Comparison of ENCODE assay signal across 34 cellular contexts in genomic region chr6:83637953-83638352, GRCh38.
"Had no signal": no experiment of that assay in that cellular context is flagged by ENCODE, and none has a peak within 500 bp of the region (broad histone marks: within the 10 kb centered on the region; RNA-seq: fewer than 3 reads in every experiment).

No MANE protein-coding gene starts in this region.

- H3K27me3 Mint-ChIP-seq: activated CD4-positive, alpha-beta memory T cell treated with anti-CD3 and anti-CD28 coated beads, Interleukin-2, amount 10 ng/mL, durations not matched to agents 7 days and 5 days; activated CD4-positive, alpha-beta T cell treated with anti-CD3 and anti-CD28 coated beads for 36 hours; activated CD4-positive, alpha-beta T cell treated with anti-CD3 and anti-CD28 coated beads, Interleukin-2, amount 10 ng/mL, durations not matched to agents 7 days and 5 days; activated naive CD4-positive, alpha-beta T cell treated with anti-CD3 and anti-CD28 coated beads, Interleukin-2, amount 10 ng/mL, durations not matched to agents 7 days and 5 days; activated naive CD8-positive, alpha-beta T cell treated with anti-CD3 and anti-CD28 coated beads, Interleukin-2, amount 10 ng/mL, durations not matched to agents 7 days and 5 days; activated T-cell treated with anti-CD3 and anti-CD28 coated beads, Interleukin-2, amount 50 U/mL, for 24 hours; brain; central memory CD8-positive, alpha-beta T cell; dendritic cell treated with granulocyte-macrophage colony-stimulating factor and Interleukin-4, amounts not matched to agents 40 ng/mL and 50 ng/mL, for 4 days; T-helper 17 cell had no signal

- H3K4me1 Mint-ChIP-seq: activated CD4-positive, alpha-beta memory T cell treated with anti-CD3 and anti-CD28 coated beads, Interleukin-2, amount 10 ng/mL, durations not matched to agents 7 days and 5 days; activated CD4-positive, alpha-beta T cell treated with anti-CD3 and anti-CD28 coated beads for 36 hours; activated CD4-positive, alpha-beta T cell treated with anti-CD3 and anti-CD28 coated beads, Interleukin-2, amount 10 ng/mL, durations not matched to agents 7 days and 5 days; activated naive CD4-positive, alpha-beta T cell treated with anti-CD3 and anti-CD28 coated beads, Interleukin-2, amount 10 ng/mL, durations not matched to agents 7 days and 5 days; activated naive CD8-positive, alpha-beta T cell treated with anti-CD3 and anti-CD28 coated beads, Interleukin-2, amount 10 ng/mL, durations not matched to agents 7 days and 5 days; brain; central memory CD8-positive, alpha-beta T cell; T-helper 17 cell had no signal

- H3K4me3 Mint-ChIP-seq: activated CD4-positive, alpha-beta memory T cell treated with anti-CD3 and anti-CD28 coated beads, Interleukin-2, amount 10 ng/mL, durations not matched to agents 7 days and 5 days; activated CD4-positive, alpha-beta T cell treated with anti-CD3 and anti-CD28 coated beads for 36 hours; activated CD4-positive, alpha-beta T cell treated with anti-CD3 and anti-CD28 coated beads, Interleukin-2, amount 10 ng/mL, durations not matched to agents 7 days and 5 days; activated naive CD4-positive, alpha-beta T cell treated with anti-CD3 and anti-CD28 coated beads, Interleukin-2, amount 10 ng/mL, durations not matched to agents 7 days and 5 days; activated naive CD8-positive, alpha-beta T cell treated with anti-CD3 and anti-CD28 coated beads, Interleukin-2, amount 10 ng/mL, durations not matched to agents 7 days and 5 days; activated T-cell treated with anti-CD3 and anti-CD28 coated beads, Interleukin-2, amount 50 U/mL, for 24 hours; activated T-cell treated with anti-CD3 and anti-CD28 coated beads, Interleukin-2, amount 50 U/mL, for 72 hours; brain; central memory CD8-positive, alpha-beta T cell; dendritic cell treated with granulocyte-macrophage colony-stimulating factor and Interleukin-4, amounts not matched to agents 40 ng/mL and 50 ng/mL, for 4 days; T-helper 17 cell; T-helper 2 cell treated with Interferon-gamma antibody and Interleukin-4, amounts not matched to agents 5 μg/mL and 100 μg/mL, for 36 hours had no signal

- H3K36me3 Mint-ChIP-seq: activated naive CD4-positive, alpha-beta T cell treated with anti-CD3 and anti-CD28 coated beads, Interleukin-2, amount 10 ng/mL, durations not matched to agents 7 days and 5 days; activated naive CD4-positive, alpha-beta T cell treated with anti-CD3 and anti-CD28 coated beads, Interleukin-2, amount 50 U/mL, for 72 hours; activated naive CD8-positive, alpha-beta T cell treated with anti-CD3 and anti-CD28 coated beads, Interleukin-2, amount 10 ng/mL, durations not matched to agents 7 days and 5 days had no signal

- H3K27ac Mint-ChIP-seq: activated CD4-positive, alpha-beta memory T cell treated with anti-CD3 and anti-CD28 coated beads, Interleukin-2, amount 10 ng/mL, durations not matched to agents 7 days and 5 days; activated CD4-positive, alpha-beta T cell treated with anti-CD3 and anti-CD28 coated beads for 36 hours; activated CD4-positive, alpha-beta T cell treated with anti-CD3 and anti-CD28 coated beads, Interleukin-2, amount 10 ng/mL, durations not matched to agents 7 days and 5 days; activated naive CD4-positive, alpha-beta T cell treated with anti-CD3 and anti-CD28 coated beads, Interleukin-2, amount 10 ng/mL, durations not matched to agents 7 days and 5 days; activated naive CD4-positive, alpha-beta T cell treated with anti-CD3 and anti-CD28 coated beads, Interleukin-2, amount 50 U/mL, for 72 hours; activated naive CD8-positive, alpha-beta T cell treated with anti-CD3 and anti-CD28 coated beads, Interleukin-2, amount 10 ng/mL, durations not matched to agents 7 days and 5 days; activated T-cell treated with anti-CD3 and anti-CD28 coated beads, Interleukin-2, amount 50 U/mL, for 24 hours; activated T-cell treated with anti-CD3 and anti-CD28 coated beads, Interleukin-2, amount 50 U/mL, for 72 hours; brain; dendritic cell treated with granulocyte-macrophage colony-stimulating factor and Interleukin-4, amounts not matched to agents 40 ng/mL and 50 ng/mL, for 4 days; T-helper 17 cell; T-helper 2 cell treated with Interferon-gamma antibody and Interleukin-4, amounts not matched to agents 5 μg/mL and 100 μg/mL, for 36 hours had no signal

- H3K9me3 Mint-ChIP-seq: activated CD4-positive, alpha-beta memory T cell treated with anti-CD3 and anti-CD28 coated beads, Interleukin-2, amount 10 ng/mL, durations not matched to agents 7 days and 5 days; activated CD4-positive, alpha-beta T cell treated with anti-CD3 and anti-CD28 coated beads, Interleukin-2, amount 10 ng/mL, durations not matched to agents 7 days and 5 days; activated naive CD4-positive, alpha-beta T cell treated with anti-CD3 and anti-CD28 coated beads, Interleukin-2, amount 10 ng/mL, durations not matched to agents 7 days and 5 days; activated naive CD4-positive, alpha-beta T cell treated with anti-CD3 and anti-CD28 coated beads, Interleukin-2, amount 50 U/mL, for 72 hours; activated naive CD8-positive, alpha-beta T cell treated with anti-CD3 and anti-CD28 coated beads, Interleukin-2, amount 10 ng/mL, durations not matched to agents 7 days and 5 days; activated T-cell treated with anti-CD3 and anti-CD28 coated beads, Interleukin-2, amount 50 U/mL, for 24 hours; central memory CD8-positive, alpha-beta T cell; dendritic cell treated with granulocyte-macrophage colony-stimulating factor and Interleukin-4, amounts not matched to agents 40 ng/mL and 50 ng/mL, for 4 days; T-helper 2 cell treated with Interferon-gamma antibody and Interleukin-4, amounts not matched to agents 5 μg/mL and 100 μg/mL, for 36 hours had no signal

- H3K27me3 ChIP-seq: ascending aorta, breast epithelium, cardiac muscle cell, dorsolateral prefrontal cortex, foreskin keratinocyte, gastrocnemius medialis had no signal

- ATAC-seq: activated CD4-positive, alpha-beta T cell treated with anti-CD3 and anti-CD28 coated beads for 36 hours; activated naive CD4-positive, alpha-beta T cell treated with anti-CD3 and anti-CD28 coated beads, Interleukin-2, amount 50 U/mL, for 72 hours; activated T-cell treated with anti-CD3 and anti-CD28 coated beads, Interleukin-2, amount 50 U/mL, for 72 hours; foreskin keratinocyte; gastrocnemius medialis; T-helper 17 cell had no signal

- DNase-seq: activated CD4-positive, alpha-beta memory T cell treated with anti-CD3 and anti-CD28 coated beads, Interleukin-2, amount 10 ng/mL, durations not matched to agents 7 days and 5 days; activated CD4-positive, alpha-beta T cell treated with anti-CD3 and anti-CD28 coated beads for 36 hours; activated CD4-positive, alpha-beta T cell treated with anti-CD3 and anti-CD28 coated beads, Interleukin-2, amount 10 ng/mL, durations not matched to agents 7 days and 5 days; activated CD4-positive, alpha-beta T cell treated with anti-CD3 and anti-CD28 coated beads, Interleukin-2, amount 50 U/mL, for 4 hours; activated CD4-positive, CD25-positive, alpha-beta regulatory T cell; activated CD4-positive, CD25-positive, alpha-beta regulatory T cell treated with anti-CD3 and anti-CD28 coated beads, Interleukin-2, amount 50 U/mL, for 72 hours; activated CD8-positive, alpha-beta memory T cell treated with anti-CD3 and anti-CD28 coated beads, Interleukin-2, amount 50 U/mL, for 48 hours; activated gamma-delta T cell; activated naive CD4-positive, alpha-beta T cell; activated naive CD4-positive, alpha-beta T cell treated with anti-CD3 and anti-CD28 coated beads, Interleukin-2, amount 10 ng/mL, durations not matched to agents 7 days and 5 days; activated naive CD8-positive, alpha-beta T cell treated with anti-CD3 and anti-CD28 coated beads, Interleukin-2, amount 10 ng/mL, durations not matched to agents 7 days and 5 days; activated T-cell treated with anti-CD3 and anti-CD28 coated beads for 4 hours; activated T-cell treated with anti-CD3 and anti-CD28 coated beads, Interleukin-2, amount 50 U/mL, for 24 hours; activated T-cell treated with anti-CD3 and anti-CD28 coated beads, Interleukin-2, amount 50 U/mL, for 72 hours; dorsolateral prefrontal cortex; effector memory CD4-positive, alpha-beta T cell; erythroblast; foreskin keratinocyte; gastrocnemius medialis; glutamatergic neuron; T-helper 1 cell; T-helper 17 cell; T1000; WERI-Rb-1 had no signal

- H3K27ac ChIP-seq: ascending aorta, breast epithelium, cardiac muscle cell, coronary artery, dorsolateral prefrontal cortex, esophagus muscularis mucosa, foreskin keratinocyte, gastrocnemius medialis, WERI-Rb-1 had no signal

- H3K4me3 ChIP-seq: ascending aorta, breast epithelium, cardiac muscle cell, coronary artery, dorsolateral prefrontal cortex, esophagus muscularis mucosa, gastrocnemius medialis had no signal

- H3K36me3 ChIP-seq: ascending aorta, breast epithelium, cardiac muscle cell, esophagus muscularis mucosa, gastrocnemius medialis, WERI-Rb-1 had no signal

- H3K4me1 ChIP-seq: ascending aorta, breast epithelium, esophagus muscularis mucosa, foreskin keratinocyte, gastrocnemius medialis had no signal

- H3K9me3 ChIP-seq: breast epithelium, esophagus muscularis mucosa, gastrocnemius medialis had no signal
